In the genomic region with DNA sequence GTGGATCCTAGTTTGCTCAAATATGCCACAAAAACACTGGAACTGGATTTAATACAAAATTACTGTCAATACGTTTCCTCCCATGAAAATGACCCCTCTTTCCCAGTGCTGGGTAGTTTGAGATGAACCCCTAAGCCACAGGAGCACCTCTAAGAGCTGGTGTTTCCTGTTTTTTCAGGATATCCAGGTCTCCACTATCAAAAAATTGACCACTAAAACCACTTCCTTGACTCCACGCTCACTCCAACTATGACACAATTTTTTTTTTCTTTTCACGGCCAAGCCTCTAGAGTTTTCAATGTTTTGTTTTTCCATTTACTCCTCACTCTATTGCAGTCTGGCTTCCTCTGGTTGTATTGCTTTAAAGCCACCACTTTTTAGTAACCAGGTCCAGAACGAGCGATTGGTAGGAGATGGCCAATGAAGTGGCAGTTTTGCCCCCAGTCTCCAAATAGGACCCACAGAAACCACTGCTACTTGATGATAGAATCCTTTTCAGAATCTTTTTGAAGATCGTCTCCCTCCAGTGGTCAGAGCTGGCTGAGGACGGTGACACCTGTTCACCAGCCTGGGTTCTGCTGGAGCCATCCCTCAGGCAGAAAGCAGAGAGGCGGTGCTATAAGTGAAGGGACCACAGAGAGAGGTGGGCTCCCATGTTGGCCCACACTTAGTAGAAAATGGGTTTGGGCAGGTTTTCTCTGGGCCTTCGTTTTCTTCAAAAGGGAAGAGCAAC, we compare ENCODE assay signal across 13 cellular contexts.
DNase-seq lines count a peak whose midpoint lies in the region; ATAC-seq, FAIRE-seq and TF ChIP-seq lines count a peak whose summit lies in the region.
"Had no signal": no experiment of that assay in that cellular context is flagged by ENCODE, and none has a peak within 500 bp of the region (broad histone marks: within the 10 kb centered on the region; RNA-seq: fewer than 3 reads in every experiment).

No MANE protein-coding gene starts in this region.

- H3K9me3 Mint-ChIP-seq in H9 (no peaks in the 10 kb centered on the region), endodermal cell (no peaks in the 10 kb centered on the region)

- H3K4me3 Mint-ChIP-seq in H9 (no peak overlapping the region), endodermal cell (no peak overlapping the region)

- no peak overlapping the region for H3K27ac ChIP-seq in H9 (ENCODE audit: insufficient read length, low read depth, low read length)
- no peak overlapping the region for H3K27ac ChIP-seq in endodermal cell (ENCODE audit: low read depth, low read length)
- H3K27ac ChIP-seq: C4-2B had no signal

- H3K27me3 ChIP-seq in H9 (ENCODE audit: insufficient read depth, low read length) (no peaks in the 10 kb centered on the region), NT2/D1 (ENCODE audit: insufficient read depth, insufficient read length) (no peaks in the 10 kb centered on the region), endodermal cell (ENCODE audit: control insufficient read depth, insufficient read depth, low read length, poor library complexity, severe bottlenecking) (no peaks in the 10 kb centered on the region)

- no peak overlapping the region for H3K27ac Mint-ChIP-seq in H9
- no peak overlapping the region for H3K27ac Mint-ChIP-seq in endodermal cell

- H2BK5ac ChIP-seq in H9 (ENCODE audit: insufficient read length, low read length), result no peak overlapping the region

- H3K9me3 ChIP-seq in H9 (ENCODE audit: control insufficient read depth, low read depth, low read length) (no peaks in the 10 kb centered on the region), NT2/D1 (ENCODE audit: insufficient read depth, low read length) (no peaks in the 10 kb centered on the region), endodermal cell (ENCODE audit: control insufficient read depth, low read length) (no peaks in the 10 kb centered on the region)

- no peak for FAIRE-seq in HTR-8/SVneo (lab: Jason Lieb, UNC)
- FAIRE-seq: G401.6 had no signal

- no peaks in the 10 kb centered on the region for H4K20me1 ChIP-seq in H9 (ENCODE audit: control insufficient read depth, insufficient read depth, insufficient read length)

- TF ChIP-seq CTCF in H9 (conservative IDR thresholded peaks at IDR 0.05) (peak; percentile 61), endodermal cell (conservative IDR thresholded peaks at IDR 0.05) (peak; percentile 68)

- H3T11ph ChIP-seq in H9 (ENCODE audit: low read length), result no peak overlapping the region

- no peaks in the 10 kb centered on the region for H3K79me1 ChIP-seq in H9 (ENCODE audit: insufficient read depth, low read depth, low read length, poor library complexity, severe bottlenecking)

- no peak overlapping the region for H2AFZ ChIP-seq in H9 (ENCODE audit: low read length)

- H3K56ac ChIP-seq in H9 (ENCODE audit: insufficient read length, low read depth, low read length), result no peak overlapping the region

- DNase-seq in GDM1 (lab: John Stamatoyannopoulos, UW) (peak; percentile 33), H9 (peak; percentile 70), NT2/D1 (ENCODE audit: low read depth, low spot score) (peak; percentile 1), endodermal cell (peak; percentile 82), HTR-8/SVneo (ENCODE audit: insufficient read length, low spot score) (no peak), head of caudate nucleus (no peak)
- DNase-seq: hippocampal formation, NCI-H2171 treated with DMSO at 0.1 percent for 48 hours, occipital lobe had no signal

- H3K9ac ChIP-seq in H9 (ENCODE audit: extremely low read depth, insufficient read length, low read length) (no peak overlapping the region), NT2/D1 (ENCODE audit: insufficient read length, low read depth) (no peak overlapping the region), endodermal cell (ENCODE audit: extremely low read depth, low read length, poor library complexity, severe bottlenecking) (no peak overlapping the region)

- H3K36me3 Mint-ChIP-seq in H9 (ENCODE audit: insufficient read depth in 1 of 3, low read depth in 3 of 3), result no peaks in the 10 kb centered on the region
- H3K36me3 Mint-ChIP-seq in endodermal cell (ENCODE audit: low read depth), result no peaks in the 10 kb centered on the region

- no peaks in the 10 kb centered on the region for H3K23me2 ChIP-seq in H9 (ENCODE audit: insufficient read length, low read depth, low read length, poor library complexity, severe bottlenecking)

- H3K4me2 ChIP-seq in H9 (ENCODE audit: insufficient read depth, insufficient read length, low read length), result no peak overlapping the region

- H2BK12ac ChIP-seq in H9 (ENCODE audit: insufficient read length, low read depth, low read length), result no peak overlapping the region

- intact Hi-C loops in head of caudate nucleus (cut with DNase I), result no loop called here

- no peak overlapping the region for H2BK15ac ChIP-seq in H9 (ENCODE audit: low read depth, low read length)

- no peak overlapping the region for H4K91ac ChIP-seq in H9 (ENCODE audit: insufficient read length, low read depth, low read length)

- H3K18ac ChIP-seq in H9 (ENCODE audit: insufficient read length, low read depth, low read length), result no peak overlapping the region

- H3K4me1 Mint-ChIP-seq in H9 (no peaks in the 10 kb centered on the region), endodermal cell (no peaks in the 10 kb centered on the region)

- H4K5ac ChIP-seq in H9 (ENCODE audit: insufficient read length, low read depth, low read length), result no peak overlapping the region

- H3K4me3 ChIP-seq in NT2/D1 (ENCODE audit: insufficient read length, low read depth) (no peak overlapping the region), endodermal cell (ENCODE audit: low read length) (no peak overlapping the region)

- no CpG with 5 or more reads among the region's 9 CpGs for WGBS in H9 (ENCODE audit: extremely low coverage, insufficient read length, low lambda C conversion rate)
- WGBS in endodermal cell (ENCODE audit: insufficient coverage in 1 of 2, insufficient read length in 1 of 2), 2 experiments, result 74 to 82% methylated on average over 8 to 9 of the region's 9 CpGs

- ATAC-seq in SK-N-SH treated with all-trans-retinoic acid at 6 μM for 48 hours (no peak), HG03025 (IDR thresholded peaks at IDR 0.05; ENCODE audit: low FRiP score, unreplicated experiment) (no peak)

- H3K36me3 ChIP-seq in NT2/D1 (ENCODE audit: insufficient read depth, insufficient read length, low read length), result no peaks in the 10 kb centered on the region
- H3K36me3 ChIP-seq in endodermal cell (ENCODE audit: control insufficient read depth, insufficient read depth, low read length), result no peaks in the 10 kb centered on the region

- H2BK120ac ChIP-seq in H9 (ENCODE audit: low read depth, low read length, poor library complexity, severe bottlenecking), result no peak overlapping the region

- no peaks in the 10 kb centered on the region for H3K79me2 ChIP-seq in H9 (ENCODE audit: insufficient read depth, low read length)

- H3K14ac ChIP-seq in H9 (ENCODE audit: insufficient read depth, low read length), result no peak overlapping the region

- H3K4ac ChIP-seq in H9 (ENCODE audit: low read depth, low read length), result no peak overlapping the region

- no peak overlapping the region for H2AK5ac ChIP-seq in H9 (ENCODE audit: insufficient read length, low read length)

- no peak overlapping the region for H3K23ac ChIP-seq in H9 (ENCODE audit: insufficient read length, low read depth, low read length)

- H4K8ac ChIP-seq in H9 (replicated peaks; ENCODE audit: insufficient read length, low read depth, low read length), result no peak overlapping the region

- H3K27me3 Mint-ChIP-seq in H9 (ENCODE audit: low read depth) (no peaks in the 10 kb centered on the region; the same call in 1 of the 2 replicates), endodermal cell (ENCODE audit: insufficient read depth) (no peaks in the 10 kb centered on the region)

- H3K4me1 ChIP-seq in H9 (ENCODE audit: insufficient read depth, low read length) (no peaks in the 10 kb centered on the region), NT2/D1 (ENCODE audit: insufficient read depth, insufficient read length) (no peaks in the 10 kb centered on the region), endodermal cell (ENCODE audit: control insufficient read depth, insufficient read depth, low read length) (no peaks in the 10 kb centered on the region)

- no peak overlapping the region for H2BK20ac ChIP-seq in H9 (ENCODE audit: low read depth, low read length, poor library complexity, severe bottlenecking)

TF ChIP-seq in SK-N-SH treated with all-trans-retinoic acid at 6 μM for 48 hours, 23 proteins besides CTCF, POLR2A, EP300 and RAD21:
- TF ChIP-seq GLIS3 (CRISPR knock-in tag; IDR thresholded peaks at IDR 0.05), result no peak
- no peak for TF ChIP-seq ZFP3 (CRISPR knock-in tag; IDR thresholded peaks at IDR 0.05)
- TF ChIP-seq, protein P1, sequence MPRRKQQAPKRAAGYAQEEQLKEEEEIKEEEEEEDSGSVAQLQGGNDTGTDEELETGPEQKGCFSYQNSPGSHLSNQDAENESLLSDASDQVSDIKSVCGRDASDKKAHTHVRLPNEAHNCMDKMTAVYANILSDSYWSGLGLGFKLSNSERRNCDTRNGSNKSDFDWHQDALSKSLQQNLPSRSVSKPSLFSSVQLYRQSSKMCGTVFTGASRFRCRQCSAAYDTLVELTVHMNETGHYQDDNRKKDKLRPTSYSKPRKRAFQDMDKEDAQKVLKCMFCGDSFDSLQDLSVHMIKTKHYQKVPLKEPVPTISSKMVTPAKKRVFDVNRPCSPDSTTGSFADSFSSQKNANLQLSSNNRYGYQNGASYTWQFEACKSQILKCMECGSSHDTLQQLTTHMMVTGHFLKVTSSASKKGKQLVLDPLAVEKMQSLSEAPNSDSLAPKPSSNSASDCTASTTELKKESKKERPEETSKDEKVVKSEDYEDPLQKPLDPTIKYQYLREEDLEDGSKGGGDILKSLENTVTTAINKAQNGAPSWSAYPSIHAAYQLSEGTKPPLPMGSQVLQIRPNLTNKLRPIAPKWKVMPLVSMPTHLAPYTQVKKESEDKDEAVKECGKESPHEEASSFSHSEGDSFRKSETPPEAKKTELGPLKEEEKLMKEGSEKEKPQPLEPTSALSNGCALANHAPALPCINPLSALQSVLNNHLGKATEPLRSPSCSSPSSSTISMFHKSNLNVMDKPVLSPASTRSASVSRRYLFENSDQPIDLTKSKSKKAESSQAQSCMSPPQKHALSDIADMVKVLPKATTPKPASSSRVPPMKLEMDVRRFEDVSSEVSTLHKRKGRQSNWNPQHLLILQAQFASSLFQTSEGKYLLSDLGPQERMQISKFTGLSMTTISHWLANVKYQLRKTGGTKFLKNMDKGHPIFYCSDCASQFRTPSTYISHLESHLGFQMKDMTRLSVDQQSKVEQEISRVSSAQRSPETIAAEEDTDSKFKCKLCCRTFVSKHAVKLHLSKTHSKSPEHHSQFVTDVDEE (CRISPR knock-in tag; IDR thresholded peaks at IDR 0.05), result no peak

Comparison
In these comparisons a context has a peak if more than half of its experiments do, and no peak if none do; other contexts are left out.
1. DNase-seq: peak in GDM1 (single experiment), H9 (single experiment), NT2/D1 (single experiment) and endodermal cell (single experiment); none in HTR-8/SVneo (single experiment) and head of caudate nucleus (0 of 42).